Comparison of ENCODE assay signal across 1 cellular context in genomic region chr22:20885017-20885556, GRCh38.
TF ChIP-seq lines count a peak whose summit lies in the region.

No MANE protein-coding gene starts in this region.

TF ChIP-seq in HCT116, 20 proteins besides CTCF, POLR2A, EP300 and RAD21 (continued from another document):
- TF ChIP-seq REST (IDR thresholded peaks at IDR 0.05; ENCODE audit: low read depth) (no peak), ELF1 (IDR thresholded peaks at IDR 0.05; ENCODE audit: borderline replicate concordance, low read depth) (no peak), MAX (IDR thresholded peaks at IDR 0.05) (no peak), EZH2 (IDR thresholded peaks at IDR 0.05) (no peak), EGR1 (IDR thresholded peaks at IDR 0.05; ENCODE audit: low read depth) (no peak), JUND (IDR thresholded peaks at IDR 0.05) (no peak), FOSL1 (IDR thresholded peaks at IDR 0.05; ENCODE audit: low read depth) (no peak), EZH2phosphoT487 (IDR thresholded peaks at IDR 0.05; ENCODE audit: borderline replicate concordance) (no peak)
